ENCODE assay signal across 8 cellular contexts in the genomic region with DNA sequence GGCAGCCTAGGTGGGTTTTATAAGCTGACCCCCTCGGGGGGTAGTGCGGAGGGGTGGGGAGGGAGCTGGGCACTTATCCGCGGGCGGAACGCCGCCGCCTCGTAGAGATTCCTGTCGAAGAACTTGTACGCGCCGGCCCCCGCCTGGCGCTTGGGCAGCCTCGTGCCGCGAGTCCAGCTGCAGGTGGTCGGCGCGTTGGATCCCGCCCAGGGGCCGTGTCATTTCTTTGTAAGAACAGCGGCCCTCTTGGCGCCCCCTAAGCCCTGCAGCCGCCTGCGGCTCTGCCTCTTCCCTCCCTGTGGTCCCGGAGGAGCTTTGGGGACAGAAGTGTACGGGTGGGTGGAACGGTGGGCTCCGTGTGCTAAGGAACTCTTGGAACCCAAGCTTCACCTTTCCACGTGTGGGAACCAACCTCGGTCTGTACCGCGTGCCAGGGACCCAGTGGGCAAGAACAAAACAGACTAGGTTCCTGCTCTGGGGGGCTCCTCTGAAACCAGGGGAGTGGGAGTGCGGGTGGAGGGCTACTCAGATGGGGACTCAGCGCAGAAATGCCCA. TPM values are rescaled to one million over a fixed set of nuclear protein-coding genes. Genes with fewer than 3 reads are reported as not detected.
DNase-seq lines count a peak whose midpoint lies in the region; ATAC-seq, FAIRE-seq and TF ChIP-seq lines count a peak whose summit lies in the region.

No MANE protein-coding gene starts in this region.

- intact Hi-C loops in Calu3 (cut with micrococcal nuclease; ENCODE audit: unreplicated experiment) = loop anchor here (10.0 kb wide), 1 partner anchor 132 kb away; no protein-coding TSS in a partner anchor
- intact Hi-C loops in pancreas (cut with DNase I) = loop anchor here in 1 of 3 donors (5.0 kb wide), 1 partner anchor 204 kb away; no protein-coding TSS in a partner anchor

- H3K36me3 Mint-ChIP-seq in Calu3 (ENCODE audit: insufficient read depth, unreplicated experiment) (peaks cover 45% of the 10 kb centered on the region), T-cell (no peaks in the 10 kb centered on the region)

- ATAC-seq in T-cell (replicated peaks in 1 of 4) (no peak), gastroesophageal sphincter (no peak), pancreas (no peak), GM19351 (IDR thresholded peaks at IDR 0.05; ENCODE audit: unreplicated experiment) (no peak), GM18909 (IDR thresholded peaks at IDR 0.05; ENCODE audit: poor library complexity, unreplicated experiment) (no peak)

- TF ChIP-seq CTCF in Calu3 (IDR thresholded peaks at IDR 0.05; ENCODE audit: unreplicated experiment) (no peak), gastroesophageal sphincter (IDR thresholded peaks at IDR 0.05) (no peak), pancreas (IDR thresholded peaks at IDR 0.05) (no peak), GM20000 (IDR thresholded peaks at IDR 0.05; ENCODE audit: extremely low read depth, missing control alignments) (no peak)

- no peaks in the 10 kb centered on the region for H3K9me3 Mint-ChIP-seq in Calu3 (ENCODE audit: low read depth, unreplicated experiment)
- H3K9me3 Mint-ChIP-seq in T-cell = no peaks in the 10 kb centered on the region

- peak overlapping the region; percentile 75 for H3K4me3 Mint-ChIP-seq in Calu3 (ENCODE audit: low read depth, unreplicated experiment)
- peak overlapping the region; percentile 61 to 65 (median 64) for H3K4me3 Mint-ChIP-seq in T-cell

- H3K27ac Mint-ChIP-seq in Calu3 (ENCODE audit: unreplicated experiment) (no peak overlapping the region), T-cell (no peak overlapping the region)

- peaks cover 14% of the 10 kb centered on the region for H3K27me3 Mint-ChIP-seq in Calu3 (ENCODE audit: unreplicated experiment)
- H3K27me3 Mint-ChIP-seq in T-cell = peaks cover 15 to 27% of the 10 kb centered on the region in 2 donors

- POLR2A ChIA-PET in T-cell (lab: Charles Lee) = interaction anchor here in 1 of 2 donors (0.6 kb wide), 1 partner anchor 202 kb away, joined by 3 read pairs; no protein-coding TSS in a partner anchor

- H3K36me3 ChIP-seq in gastroesophageal sphincter = peaks cover 0 to 8% of the 10 kb centered on the region in 2 donors
- no peaks in the 10 kb centered on the region for H3K36me3 ChIP-seq in pancreas

- TSS peak; percentile 65 for BruUV-seq in Calu3 (replicated peaks; lab: Mats Ljungman, UMichigan)

- H3K9me3 ChIP-seq in gastroesophageal sphincter (no peaks in the 10 kb centered on the region), pancreas (no peaks in the 10 kb centered on the region)

- no peak for FAIRE-seq in pancreas (lab: Jason Lieb, UNC)

- CTCF ChIA-PET in Calu3 (lab: Charles Lee) = interaction anchor here (0.6 to 0.8 kb wide), 3 partner anchors 55 to 204 kb away, joined by 3 to 5 read pairs (median 3); no protein-coding TSS in a partner anchor
- CTCF ChIA-PET in T-cell (lab: Charles Lee) = interaction anchor here in 1 of 2 donors (0.6 kb wide), 2 partner anchors 376 to 385 kb away, joined by 3 read pairs; no protein-coding TSS in a partner anchor

- TF ChIP-seq EP300 in gastroesophageal sphincter (IDR thresholded peaks at IDR 0.05) = no peak

- peak overlapping the region in 3 of 4 donors; percentile 90 to 97 (median 97) for H3K27ac ChIP-seq in gastroesophageal sphincter
- H3K27ac ChIP-seq in pancreas = peak overlapping the region in 1 of 4 donors; percentile 71

- H3K4me1 Mint-ChIP-seq in Calu3 (ENCODE audit: low read depth, unreplicated experiment) (peaks cover 21% of the 10 kb centered on the region), T-cell (peaks cover 0 to 10% (median 4%) of the 10 kb centered on the region in 3 donors)

- H3K4me1 ChIP-seq in gastroesophageal sphincter = peaks cover 0 to 67% (median 22%) of the 10 kb centered on the region in 3 donors
- H3K4me1 ChIP-seq in pancreas = peaks cover 0 to 11% (median 10%) of the 10 kb centered on the region in 3 donors

- WGBS in gastroesophageal sphincter (ENCODE audit: low coverage in 1 of 2), 2 donors = 0% methylated on average over 12 of the region's 37 CpGs; no CpG with 5 or more reads in 1 of the 2 donors
- 12 to 14% methylated on average over 29 to 37 of the region's 37 CpGs for WGBS in pancreas, 2 donors

- H3K4me3 ChIP-seq in gastroesophageal sphincter = peak overlapping the region; percentile 65 to 88
- peak overlapping the region; percentile 56 to 84 (median 67) for H3K4me3 ChIP-seq in pancreas

- H3K27me3 ChIP-seq in gastroesophageal sphincter (peaks cover 22% of the 10 kb centered on the region), pancreas (no peaks in the 10 kb centered on the region)

- DNase-seq in Calu3 (no peak), T-cell (no peak), pancreas (peak in 2 of 6 donors; percentile 53 to 70), middle frontal gyrus (ENCODE audit: extremely low spot score, low spot score) (no peak), GM20000 (ENCODE audit: low spot score) (no peak)

- TF ChIP-seq POLR2A in gastroesophageal sphincter (IDR thresholded peaks at IDR 0.05) = no peak

RNA-seq across cellular contexts. Expression of a gene that starts 1.2 kb away (rescaled TPM):
- total RNA-seq in Calu3 (2022) = 41.8 and 51.5 TPM in 2 replicates
- 1 to 10 TPM; 1.3 to 2.6 (median 1.8) TPM for total RNA-seq in T-cell
- 10 to 100 TPM; 22.5 to 73.9 (median 43.3) TPM for total RNA-seq in gastroesophageal sphincter
- 10 to 100 TPM; 11.7 to 37.6 (median 16.3) TPM for total RNA-seq in pancreas
- polyA plus RNA-seq in pancreas = 10 to 100 TPM; 23.2 to 27.5 TPM
